Comparison of ENCODE assay signal across 8 cellular contexts in genomic region chr20:34362502-34363061, GRCh38. TPM values are rescaled to one million over a fixed set of nuclear protein-coding genes. Genes with fewer than 3 reads are reported as not detected.
DNase-seq lines count a peak whose midpoint lies in the region; ATAC-seq and TF ChIP-seq lines count a peak whose summit lies in the region.

No MANE protein-coding gene starts in this region.

- peak overlapping the region; percentile 94 for H2AFZ ChIP-seq in mammary epithelial cell (ENCODE audit: low read depth, low read length)

- no peak for DNase-seq in CD4-positive, CD25-positive, alpha-beta regulatory T cell
- DNase-seq in mammary epithelial cell: no peak
- no peak for DNase-seq in natural killer cell treated with Interleukin-12 subunit alpha and Interleukin-12 subunit beta and Interleukin-15 and Interleukin-18, amount 100 ng/mL, for 72 hours (ENCODE audit: low spot score)
- no peak for DNase-seq in hypothalamus (lab: John Stamatoyannopoulos, UW)
- DNase-seq in stimulated activated CD4-positive, alpha-beta T cell treated with anti-CD3 and anti-CD28 coated beads, Interleukin-15, amount 100 ng/mL, for 24 hours: no peak
- no peak for DNase-seq in glomerular visceral epithelial cell (ENCODE audit: extremely low spot score)
- no peak for DNase-seq in NCI-H82 (lab: John Stamatoyannopoulos, UW)

- ATAC-seq in CD4-positive, CD25-positive, alpha-beta regulatory T cell (ENCODE audit: low read depth in 2 of 2): no peak
- peak; percentile 9 for ATAC-seq in HG03460 (IDR thresholded peaks at IDR 0.05; ENCODE audit: unreplicated experiment)
- no peak for ATAC-seq in natural killer cell treated with Interleukin-12 subunit alpha and Interleukin-12 subunit beta and Interleukin-15 and Interleukin-18, amount 100 ng/mL, for 72 hours

- H3K4me3 ChIP-seq in CD4-positive, CD25-positive, alpha-beta regulatory T cell (ENCODE audit: low read depth, low read length): peak overlapping the region; percentile 30
- peak overlapping the region; percentile 83 to 98 (median 95) for H3K4me3 ChIP-seq in mammary epithelial cell (replicated peaks in 1 of 3; ENCODE audit: insufficient read depth in 1 of 3, low read depth in 2 of 3, low read length in 3 of 3)

- CTCF ChIA-PET in mammary epithelial cell (lab: Charles Lee; ENCODE audit: low non-redundant PET): interaction anchor here (1.1 kb wide), 1 partner anchor 50 kb away, joined by 3 read pairs; no protein-coding TSS in a partner anchor

- peak overlapping the region; percentile 71 for H3K4me2 ChIP-seq in mammary epithelial cell (ENCODE audit: insufficient read depth, low read depth, low read length)

- H3K4me3 Mint-ChIP-seq in CD4-positive, CD25-positive, alpha-beta regulatory T cell: peak overlapping the region; percentile 94 to 100 (median 99)
- H3K4me3 Mint-ChIP-seq in natural killer cell treated with Interleukin-12 subunit alpha and Interleukin-12 subunit beta and Interleukin-15 and Interleukin-18, amount 100 ng/mL, for 72 hours: peak overlapping the region; percentile 89

- TSS peak; percentile 98 for BruUV-seq in mammary epithelial cell (replicated peaks; lab: Mats Ljungman, UMichigan)

- H3K9ac ChIP-seq in mammary epithelial cell (ENCODE audit: insufficient read depth, low read length): no peak overlapping the region

- no peak for TF ChIP-seq CTCF in mammary epithelial cell (conservative IDR thresholded peaks at IDR 0.05 in 1 of 2, IDR thresholded peaks at IDR 0.05 in 1 of 2; ENCODE audit: extremely low read depth in 1 of 2, insufficient read depth in 1 of 2, low read depth in 1 of 2, low read length in 2 of 2)

- dilution Hi-C loops in mammary epithelial cell (cut with HindIII; ENCODE audit: low sequenced_read_pairs): no loop called here

- H3K27me3 ChIP-seq in CD4-positive, CD25-positive, alpha-beta regulatory T cell (ENCODE audit: control insufficient read depth, insufficient read depth, low read length): no peaks in the 10 kb centered on the region
- H3K27me3 ChIP-seq in mammary epithelial cell (ENCODE audit: insufficient read depth, low read length): no peaks in the 10 kb centered on the region

- H3K9me3 Mint-ChIP-seq in CD4-positive, CD25-positive, alpha-beta regulatory T cell: no peaks in the 10 kb centered on the region
- no peaks in the 10 kb centered on the region for H3K9me3 Mint-ChIP-seq in natural killer cell treated with Interleukin-12 subunit alpha and Interleukin-12 subunit beta and Interleukin-15 and Interleukin-18, amount 100 ng/mL, for 72 hours

- H4K20me1 ChIP-seq in mammary epithelial cell (ENCODE audit: insufficient read depth, low read length): no peaks in the 10 kb centered on the region

- peaks cover 46% of the 10 kb centered on the region for H3K79me2 ChIP-seq in mammary epithelial cell (ENCODE audit: insufficient read depth, low read length)

- H3K9me3 ChIP-seq in CD4-positive, CD25-positive, alpha-beta regulatory T cell (ENCODE audit: control insufficient read depth in 2 of 2, low read length in 2 of 2): no peaks in the 10 kb centered on the region
- no peaks in the 10 kb centered on the region for H3K9me3 ChIP-seq in mammary epithelial cell (replicated peaks; ENCODE audit: insufficient read depth, low read length)

- H3K27ac ChIP-seq in CD4-positive, CD25-positive, alpha-beta regulatory T cell (ENCODE audit: insufficient read depth, low read length, poor library complexity, severe bottlenecking): no peak overlapping the region
- peak overlapping the region; percentile 89 for H3K27ac ChIP-seq in mammary epithelial cell (ENCODE audit: insufficient read depth, low read depth, low read length)

- H3K36me3 Mint-ChIP-seq in CD4-positive, CD25-positive, alpha-beta regulatory T cell: peaks cover 8% of the 10 kb centered on the region
- H3K36me3 Mint-ChIP-seq in natural killer cell treated with Interleukin-12 subunit alpha and Interleukin-12 subunit beta and Interleukin-15 and Interleukin-18, amount 100 ng/mL, for 72 hours: peaks cover 16% of the 10 kb centered on the region

- intact Hi-C loops in mammary epithelial cell (cut with micrococcal nuclease): loop anchor here (1.0 to 2.0 kb wide), 3 partner anchors 27 to 48 kb away; no protein-coding TSS in a partner anchor

- in situ Hi-C loops in mammary epithelial cell (cut with MboI; ENCODE audit: low sequenced_read_pairs in 2 of 2): loop anchor here in 1 of 2 donors (10.0 kb wide), 1 partner anchor 48 kb away; no protein-coding TSS in a partner anchor

- H3K36me3 ChIP-seq in CD4-positive, CD25-positive, alpha-beta regulatory T cell (ENCODE audit: control insufficient read depth, insufficient read depth, low read length): no peaks in the 10 kb centered on the region
- H3K36me3 ChIP-seq in mammary epithelial cell (ENCODE audit: insufficient read depth, low read length): peaks cover 8% of the 10 kb centered on the region

- H3K27ac Mint-ChIP-seq in CD4-positive, CD25-positive, alpha-beta regulatory T cell: peak overlapping the region in 2 of 3 donors; percentile 99 to 100
- peak overlapping the region; percentile 95 to 98 for H3K27ac Mint-ChIP-seq in natural killer cell treated with Interleukin-12 subunit alpha and Interleukin-12 subunit beta and Interleukin-15 and Interleukin-18, amount 100 ng/mL, for 72 hours

- H3K4me1 ChIP-seq in CD4-positive, CD25-positive, alpha-beta regulatory T cell (ENCODE audit: control insufficient read depth, insufficient read depth, low read length, poor library complexity, severe bottlenecking): peaks cover 40% of the 10 kb centered on the region
- peaks cover 36% of the 10 kb centered on the region for H3K4me1 ChIP-seq in mammary epithelial cell (ENCODE audit: insufficient read depth, low read length)

- peaks cover 6 to 46% (median 30%) of the 10 kb centered on the region in 4 donors for H3K4me1 Mint-ChIP-seq in CD4-positive, CD25-positive, alpha-beta regulatory T cell
- H3K4me1 Mint-ChIP-seq in natural killer cell treated with Interleukin-12 subunit alpha and Interleukin-12 subunit beta and Interleukin-15 and Interleukin-18, amount 100 ng/mL, for 72 hours (ENCODE audit: low read depth in 2 of 2): peaks cover 29 to 31% of the 10 kb centered on the region in 2 donors

- WGBS in mammary epithelial cell (ENCODE audit: low coverage, missing lambda C conversion rate): 80% methylated on average over 8 of the region's 8 CpGs

- no peaks in the 10 kb centered on the region for H3K27me3 Mint-ChIP-seq in CD4-positive, CD25-positive, alpha-beta regulatory T cell
- H3K27me3 Mint-ChIP-seq in natural killer cell treated with Interleukin-12 subunit alpha and Interleukin-12 subunit beta and Interleukin-15 and Interleukin-18, amount 100 ng/mL, for 72 hours: no peaks in the 10 kb centered on the region

RNA-seq across cellular contexts. Expression of gene ITCH, which starts 0.5 kb away (rescaled TPM):
- total RNA-seq in CD4-positive, CD25-positive, alpha-beta regulatory T cell: 58.1 TPM
- polyA plus RNA-seq in CD4-positive, CD25-positive, alpha-beta regulatory T cell: 10 to 100 TPM; 12.4 to 26.8 (median 14.7) TPM
- 100 to 1,000 TPM in 1 of 2 donors, 10 to 100 TPM in 1; 91.4 to 127 TPM for total RNA-seq in mammary epithelial cell
- 25.0 TPM for polyA plus RNA-seq in mammary epithelial cell
- 52.5 TPM for polyA minus RNA-seq in mammary epithelial cell
- 10 to 100 TPM; 79.5 to 83.6 TPM for total RNA-seq in natural killer cell treated with Interleukin-12 subunit alpha and Interleukin-12 subunit beta and Interleukin-15 and Interleukin-18, amount 100 ng/mL, for 72 hours

RNA-seq across cellular contexts. Expression of gene AHCY, which starts 59.4 kb away (rescaled TPM):
- total RNA-seq in CD4-positive, CD25-positive, alpha-beta regulatory T cell: 15.4 TPM
- 10 to 100 TPM; 23.4 to 30.4 (median 26.8) TPM for polyA plus RNA-seq in CD4-positive, CD25-positive, alpha-beta regulatory T cell
- total RNA-seq in mammary epithelial cell: 100 to 1,000 TPM; 258 to 274 TPM
- polyA plus RNA-seq in mammary epithelial cell: 504 TPM
- 615 TPM for polyA minus RNA-seq in mammary epithelial cell
- 100 to 1,000 TPM in 1 of 2 donors, 10 to 100 TPM in 1; 61.3 to 121 TPM for total RNA-seq in natural killer cell treated with Interleukin-12 subunit alpha and Interleukin-12 subunit beta and Interleukin-15 and Interleukin-18, amount 100 ng/mL, for 72 hours
